12 cellular contexts compared by ENCODE assay signal in the genomic region with DNA sequence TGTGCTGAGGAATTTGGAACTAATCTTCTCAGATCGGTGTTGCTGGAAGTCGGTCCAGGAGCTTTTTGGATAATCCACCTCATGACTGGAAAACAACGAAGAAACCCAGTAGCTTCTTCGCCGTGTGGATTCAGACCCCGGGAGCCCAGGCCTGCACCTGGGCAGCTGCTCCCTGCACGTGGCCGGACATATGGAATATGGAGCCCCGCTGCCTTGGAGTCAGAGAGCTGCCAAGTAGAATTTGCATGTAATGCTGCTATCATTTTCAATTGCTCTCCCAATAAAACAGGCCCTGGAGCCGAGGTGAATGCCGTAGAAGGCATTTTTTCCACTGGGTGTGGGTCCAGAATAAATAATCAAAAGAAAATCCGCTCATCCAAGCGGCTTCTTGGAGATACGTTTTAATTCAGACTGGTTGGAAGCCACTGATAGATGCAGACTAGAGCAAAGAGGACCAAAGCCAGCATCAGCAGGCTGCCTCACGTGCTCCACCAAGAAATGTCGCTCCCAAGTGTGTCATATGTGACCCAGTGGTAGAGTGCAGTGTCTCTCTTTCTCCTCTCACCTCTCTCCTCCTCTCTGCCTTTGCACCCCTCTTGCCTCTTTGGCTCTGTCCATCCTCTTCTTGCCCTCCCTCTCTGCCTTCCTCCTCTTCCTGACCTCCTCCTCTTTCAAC.
DNase-seq lines count a peak whose midpoint lies in the region; ATAC-seq and TF ChIP-seq lines count a peak whose summit lies in the region.
"Had no signal": no experiment of that assay in that cellular context is flagged by ENCODE, and none has a peak within 500 bp of the region (broad histone marks: within the 10 kb centered on the region; RNA-seq: fewer than 3 reads in every experiment).

No MANE protein-coding gene starts in this region.

- peaks cover 3% of the 10 kb centered on the region for H3K36me3 Mint-ChIP-seq in endothelial cell (ENCODE audit: low read depth, unreplicated experiment)

- peaks cover 2% of the 10 kb centered on the region for H3K27me3 Mint-ChIP-seq in endothelial cell (ENCODE audit: unreplicated experiment)
- H3K27me3 Mint-ChIP-seq: CD4-positive, alpha-beta T cell had no signal

- H3K27ac Mint-ChIP-seq in endothelial cell (ENCODE audit: unreplicated experiment) = peak overlapping the region; percentile 50
- H3K27ac Mint-ChIP-seq: CD4-positive, alpha-beta T cell had no signal

- in situ Hi-C loops in G401 (cut with HindIII; ENCODE audit: low sequenced_read_pairs) = no loop called here

- TF ChIP-seq CTCF in endothelial cell (IDR thresholded peaks at IDR 0.05; ENCODE audit: unreplicated experiment) = no peak

- peaks cover 6% of the 10 kb centered on the region for H3K4me1 Mint-ChIP-seq in endothelial cell (ENCODE audit: unreplicated experiment)

- intact Hi-C loops in posterior vena cava (cut with DNase I) = no loop called here

- DNase-seq in G401 (ENCODE audit: low spot score) (peak; percentile 72), NCI-H526 (lab: John Stamatoyannopoulos, UW) (peak; percentile 61 to 85), endothelial cell (ENCODE audit: low spot score) (no peak), posterior vena cava (ENCODE audit: low spot score) (peak; percentile 42), NCI-H82 treated with DMSO at 0.1 percent for 48 hours (lab: John Stamatoyannopoulos, UW; ENCODE audit: unreplicated experiment) (no peak), KG1 (lab: John Stamatoyannopoulos, UW) (no peak)
- DNase-seq: CD4-positive, alpha-beta T cell; MG63; NCI-H1105 treated with DMSO at 0.1 percent for 48 hours; NCI-H2029; NCI-H2171 treated with DMSO at 0.1 percent for 48 hours had no signal

- no peak for ATAC-seq in HG02938 (IDR thresholded peaks at IDR 0.05; ENCODE audit: unreplicated experiment)

- H3K9me3 Mint-ChIP-seq in endothelial cell (ENCODE audit: unreplicated experiment) = no peaks in the 10 kb centered on the region

- H3K4me3 Mint-ChIP-seq in endothelial cell (ENCODE audit: unreplicated experiment) = no peak overlapping the region
- H3K4me3 Mint-ChIP-seq: CD4-positive, alpha-beta T cell had no signal

Comparison
In these comparisons a context has a peak if more than half of its experiments do, and no peak if none do; other contexts are left out.
1. DNase-seq: peak in G401 (single experiment), NCI-H526 (2 of 2) and posterior vena cava (single experiment); none in endothelial cell (single experiment), NCI-H82 treated with DMSO at 0.1 percent for 48 hours (single experiment) and KG1 (single experiment).